26 cellular contexts compared by ENCODE assay signal in the genomic region with DNA sequence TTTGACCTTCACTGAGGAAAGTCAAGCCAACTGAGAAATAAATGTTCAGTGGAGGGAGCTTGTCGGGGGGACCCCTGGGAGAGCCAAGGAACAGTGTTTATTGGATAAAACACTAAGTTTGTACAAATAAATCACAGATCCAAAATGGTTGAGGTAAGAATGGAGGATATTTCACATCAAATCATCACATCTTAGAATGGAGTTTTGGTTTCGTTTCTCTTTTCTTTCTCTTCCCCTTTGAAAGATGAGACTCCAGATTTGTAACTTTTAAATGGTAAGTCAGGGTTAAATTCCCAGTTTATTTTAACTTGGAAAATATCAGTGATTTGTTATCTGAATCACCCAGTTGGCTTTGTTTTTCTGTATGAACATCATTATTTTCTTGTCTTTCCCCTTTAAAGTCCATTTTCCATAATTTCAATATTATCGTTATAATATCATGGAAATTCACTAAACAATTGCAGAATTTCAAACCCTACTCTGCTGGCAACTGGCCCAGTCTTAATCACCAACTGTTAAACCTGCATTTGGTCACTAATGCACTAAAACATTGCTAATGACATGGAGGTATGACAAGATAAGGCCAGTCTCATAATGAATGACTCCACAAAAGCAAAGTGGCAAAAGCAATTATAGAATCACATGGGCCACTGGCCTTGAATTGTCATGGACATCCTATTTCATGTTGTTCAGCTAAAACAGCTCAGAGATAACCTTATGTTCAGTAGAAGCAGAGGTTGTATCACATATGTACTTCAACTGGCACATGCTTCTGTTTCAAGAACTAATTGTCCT.
DNase-seq lines count a peak whose midpoint lies in the region; ATAC-seq and TF ChIP-seq lines count a peak whose summit lies in the region.
"Had no signal": no experiment of that assay in that cellular context is flagged by ENCODE, and none has a peak within 500 bp of the region (broad histone marks: within the 10 kb centered on the region; RNA-seq: fewer than 3 reads in every experiment).

No MANE protein-coding gene starts in this region.

- H3K4me3 ChIP-seq in ACC112 (ENCODE audit: low read depth, low read length) (peak overlapping the region; percentile 49), WERI-Rb-1 (ENCODE audit: low read depth, low read length) (no peak overlapping the region)
- H3K4me3 ChIP-seq: cardiac muscle cell, mucosa of descending colon, suprapubic skin, uterus had no signal

- H3K4me3 Mint-ChIP-seq in WTC11 = no peak overlapping the region
- H3K4me3 Mint-ChIP-seq: activated B cell treated with CpG ODN at 0.5 μM for 24 hours; activated CD4-positive, alpha-beta memory T cell treated with anti-CD3 and anti-CD28 coated beads, Interleukin-2, amount 10 ng/mL, durations not matched to agents 7 days and 5 days; CD14-positive monocyte; immature natural killer cell; T-helper 17 cell had no signal

- H2AFZ ChIP-seq in ACC112 (ENCODE audit: low read length, unreplicated experiment) = peak overlapping the region; percentile 89

- ATAC-seq in GM18502 (IDR thresholded peaks at IDR 0.05; ENCODE audit: poor library complexity, unreplicated experiment) = peak; percentile 45
- no peak for ATAC-seq in Right ventricle myocardium superior (ENCODE audit: poor library complexity)
- no peak for ATAC-seq in WTC11
- ATAC-seq: mucosa of descending colon, T-helper 17 cell had no signal

- no peaks in the 10 kb centered on the region for H3K4me1 Mint-ChIP-seq in WTC11
- H3K4me1 Mint-ChIP-seq: activated B cell treated with CpG ODN at 0.5 μM for 24 hours; activated CD4-positive, alpha-beta memory T cell treated with anti-CD3 and anti-CD28 coated beads, Interleukin-2, amount 10 ng/mL, durations not matched to agents 7 days and 5 days; CD14-positive monocyte; immature natural killer cell; T-helper 17 cell had no signal

- peak; percentile 68 for DNase-seq in NCI-H146 (lab: John Stamatoyannopoulos, UW)
- peak; percentile 7 for DNase-seq in WERI-Rb-1
- DNase-seq in pons (ENCODE audit: low spot score) = no peak
- no peak for DNase-seq in GM19238 (ENCODE audit: insufficient read length, low spot score)
- no peak for DNase-seq in Right ventricle myocardium superior
- DNase-seq in WTC11 (ENCODE audit: low spot score) = no peak
- DNase-seq: ACHN; activated B cell treated with CpG ODN at 0.5 μM for 24 hours; activated CD4-positive, alpha-beta memory T cell treated with anti-CD3 and anti-CD28 coated beads, Interleukin-2, amount 10 ng/mL, durations not matched to agents 7 days and 5 days; amniotic stem cell; DMS53; HCEC 1CT; immature natural killer cell; mucosa of descending colon; NCI-H187; NCI-H510A; OCI-M1; SIG-M5; T-helper 17 cell; uterus had no signal

- H3K27ac ChIP-seq in ACC112 (ENCODE audit: low read depth, low read length) (no peak overlapping the region), WERI-Rb-1 (no peak overlapping the region)
- H3K27ac ChIP-seq: cardiac muscle cell, suprapubic skin, uterus had no signal

- intact Hi-C loops in Right ventricle myocardium superior (cut with DNase I) = no loop called here

- H3K79me2 ChIP-seq in ACC112 (ENCODE audit: control insufficient read depth, insufficient read depth, low read length, unreplicated experiment) = no peaks in the 10 kb centered on the region

- H3K27ac Mint-ChIP-seq in WTC11 = no peak overlapping the region; the same call in 1 of the 2 replicates
- H3K27ac Mint-ChIP-seq: activated B cell treated with CpG ODN at 0.5 μM for 24 hours; activated CD4-positive, alpha-beta memory T cell treated with anti-CD3 and anti-CD28 coated beads, Interleukin-2, amount 10 ng/mL, durations not matched to agents 7 days and 5 days; CD14-positive monocyte; immature natural killer cell; progenitor cell of endocrine pancreas; T-helper 17 cell had no signal

- H3K27me3 ChIP-seq in ACC112 (ENCODE audit: insufficient read depth, low read length) = no peaks in the 10 kb centered on the region
- no peaks in the 10 kb centered on the region for H3K27me3 ChIP-seq in WERI-Rb-1 (ENCODE audit: insufficient read depth, low read depth, severe bottlenecking)
- H3K27me3 ChIP-seq: cardiac muscle cell, suprapubic skin, uterus had no signal

- CTCF ChIA-PET in WTC11 (lab: Charles Lee) = no interaction called here

- H3K36me3 Mint-ChIP-seq in WTC11 = no peaks in the 10 kb centered on the region
- H3K36me3 Mint-ChIP-seq: CD14-positive monocyte, immature natural killer cell had no signal

- no peaks in the 10 kb centered on the region for H3K27me3 Mint-ChIP-seq in WTC11 (ENCODE audit: low read depth)
- H3K27me3 Mint-ChIP-seq: activated B cell treated with CpG ODN at 0.5 μM for 24 hours; activated CD4-positive, alpha-beta memory T cell treated with anti-CD3 and anti-CD28 coated beads, Interleukin-2, amount 10 ng/mL, durations not matched to agents 7 days and 5 days; progenitor cell of endocrine pancreas; T-helper 17 cell had no signal

- POLR2A ChIA-PET in WTC11 (lab: Charles Lee) = no interaction called here

- peaks cover 9% of the 10 kb centered on the region for H3K4me1 ChIP-seq in ACC112 (ENCODE audit: control insufficient read depth, insufficient read depth, low read length, unreplicated experiment)
- H3K4me1 ChIP-seq: suprapubic skin, uterus had no signal

- H3K9me3 Mint-ChIP-seq in WTC11 = no peaks in the 10 kb centered on the region
- H3K9me3 Mint-ChIP-seq: activated B cell treated with CpG ODN at 0.5 μM for 24 hours; activated CD4-positive, alpha-beta memory T cell treated with anti-CD3 and anti-CD28 coated beads, Interleukin-2, amount 10 ng/mL, durations not matched to agents 7 days and 5 days had no signal

- H3K36me3 ChIP-seq in ACC112 (ENCODE audit: insufficient read depth, low read length) (no peaks in the 10 kb centered on the region), WERI-Rb-1 (no peaks in the 10 kb centered on the region)
- H3K36me3 ChIP-seq: cardiac muscle cell, suprapubic skin, uterus had no signal

- TF ChIP-seq CTCF in WERI-Rb-1 (IDR thresholded peaks at IDR 0.05; ENCODE audit: low read depth, low read length) = no peak
- no peak for TF ChIP-seq CTCF in WTC11 (IDR thresholded peaks at IDR 0.05)

- H3K9me3 ChIP-seq in WERI-Rb-1 (ENCODE audit: severe bottlenecking) = no peaks in the 10 kb centered on the region
- H3K9me3 ChIP-seq: mucosa of descending colon, suprapubic skin, uterus had no signal

TF ChIP-seq in WTC11, 78 proteins besides CTCF, POLR2A, EP300 and RAD21 (continues in another document):
- TF ChIP-seq ZNF219 (CRISPR knock-in tag; IDR thresholded peaks at IDR 0.05; ENCODE audit: borderline replicate concordance) (no peak), TP53 (CRISPR knock-in tag; IDR thresholded peaks at IDR 0.05) (no peak), TEAD1 (CRISPR knock-in tag; IDR thresholded peaks at IDR 0.05) (no peak), ZNF263 (CRISPR knock-in tag; IDR thresholded peaks at IDR 0.05; ENCODE audit: low read depth) (no peak), MXD4 (CRISPR knock-in tag; IDR thresholded peaks at IDR 0.05; ENCODE audit: borderline replicate concordance) (no peak), PRRX2 (CRISPR knock-in tag; IDR thresholded peaks at IDR 0.05) (no peak), SP1 (CRISPR knock-in tag; conservative IDR thresholded peaks at IDR 0.05) (no peak)
- TF ChIP-seq, protein P1, sequence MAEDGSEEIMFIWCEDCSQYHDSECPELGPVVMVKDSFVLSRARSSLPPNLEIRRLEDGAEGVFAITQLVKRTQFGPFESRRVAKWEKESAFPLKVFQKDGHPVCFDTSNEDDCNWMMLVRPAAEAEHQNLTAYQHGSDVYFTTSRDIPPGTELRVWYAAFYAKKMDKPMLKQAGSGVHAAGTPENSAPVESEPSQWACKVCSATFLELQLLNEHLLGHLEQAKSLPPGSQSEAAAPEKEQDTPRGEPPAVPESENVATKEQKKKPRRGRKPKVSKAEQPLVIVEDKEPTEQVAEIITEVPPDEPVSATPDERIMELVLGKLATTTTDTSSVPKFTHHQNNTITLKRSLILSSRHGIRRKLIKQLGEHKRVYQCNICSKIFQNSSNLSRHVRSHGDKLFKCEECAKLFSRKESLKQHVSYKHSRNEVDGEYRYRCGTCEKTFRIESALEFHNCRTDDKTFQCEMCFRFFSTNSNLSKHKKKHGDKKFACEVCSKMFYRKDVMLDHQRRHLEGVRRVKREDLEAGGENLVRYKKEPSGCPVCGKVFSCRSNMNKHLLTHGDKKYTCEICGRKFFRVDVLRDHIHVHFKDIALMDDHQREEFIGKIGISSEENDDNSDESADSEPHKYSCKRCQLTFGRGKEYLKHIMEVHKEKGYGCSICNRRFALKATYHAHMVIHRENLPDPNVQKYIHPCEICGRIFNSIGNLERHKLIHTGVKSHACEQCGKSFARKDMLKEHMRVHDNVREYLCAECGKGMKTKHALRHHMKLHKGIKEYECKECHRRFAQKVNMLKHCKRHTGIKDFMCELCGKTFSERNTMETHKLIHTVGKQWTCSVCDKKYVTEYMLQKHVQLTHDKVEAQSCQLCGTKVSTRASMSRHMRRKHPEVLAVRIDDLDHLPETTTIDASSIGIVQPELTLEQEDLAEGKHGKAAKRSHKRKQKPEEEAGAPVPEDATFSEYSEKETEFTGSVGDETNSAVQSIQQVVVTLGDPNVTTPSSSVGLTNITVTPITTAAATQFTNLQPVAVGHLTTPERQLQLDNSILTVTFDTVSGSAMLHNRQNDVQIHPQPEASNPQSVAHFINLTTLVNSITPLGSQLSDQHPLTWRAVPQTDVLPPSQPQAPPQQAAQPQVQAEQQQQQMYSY (CRISPR knock-in tag; IDR thresholded peaks at IDR 0.05) = no peak
- TF ChIP-seq, protein P2, sequence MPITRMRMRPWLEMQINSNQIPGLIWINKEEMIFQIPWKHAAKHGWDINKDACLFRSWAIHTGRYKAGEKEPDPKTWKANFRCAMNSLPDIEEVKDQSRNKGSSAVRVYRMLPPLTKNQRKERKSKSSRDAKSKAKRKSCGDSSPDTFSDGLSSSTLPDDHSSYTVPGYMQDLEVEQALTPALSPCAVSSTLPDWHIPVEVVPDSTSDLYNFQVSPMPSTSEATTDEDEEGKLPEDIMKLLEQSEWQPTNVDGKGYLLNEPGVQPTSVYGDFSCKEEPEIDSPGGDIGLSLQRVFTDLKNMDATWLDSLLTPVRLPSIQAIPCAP (CRISPR knock-in tag; IDR thresholded peaks at IDR 0.05) = no peak
- TF ChIP-seq, protein P3, sequence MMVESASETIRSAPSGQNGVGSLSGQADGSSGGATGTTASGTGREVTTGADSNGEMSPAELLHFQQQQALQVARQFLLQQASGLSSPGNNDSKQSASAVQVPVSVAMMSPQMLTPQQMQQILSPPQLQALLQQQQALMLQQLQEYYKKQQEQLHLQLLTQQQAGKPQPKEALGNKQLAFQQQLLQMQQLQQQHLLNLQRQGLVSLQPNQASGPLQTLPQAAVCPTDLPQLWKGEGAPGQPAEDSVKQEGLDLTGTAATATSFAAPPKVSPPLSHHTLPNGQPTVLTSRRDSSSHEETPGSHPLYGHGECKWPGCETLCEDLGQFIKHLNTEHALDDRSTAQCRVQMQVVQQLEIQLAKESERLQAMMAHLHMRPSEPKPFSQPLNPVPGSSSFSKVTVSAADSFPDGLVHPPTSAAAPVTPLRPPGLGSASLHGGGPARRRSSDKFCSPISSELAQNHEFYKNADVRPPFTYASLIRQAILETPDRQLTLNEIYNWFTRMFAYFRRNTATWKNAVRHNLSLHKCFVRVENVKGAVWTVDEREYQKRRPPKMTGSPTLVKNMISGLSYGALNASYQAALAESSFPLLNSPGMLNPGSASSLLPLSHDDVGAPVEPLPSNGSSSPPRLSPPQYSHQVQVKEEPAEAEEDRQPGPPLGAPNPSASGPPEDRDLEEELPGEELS (CRISPR knock-in tag; IDR thresholded peaks at IDR 0.05) = no peak

Comparison
In these comparisons a context has a peak if more than half of its experiments do, and no peak if none do; other contexts are left out.
1. DNase-seq: peak in NCI-H146 (single experiment) and WERI-Rb-1 (single experiment); none in pons (single experiment), GM19238 (single experiment), Right ventricle myocardium superior (single experiment) and WTC11 (single experiment).